Comparison of ENCODE assay signal across 17 cellular contexts in the genomic region with DNA sequence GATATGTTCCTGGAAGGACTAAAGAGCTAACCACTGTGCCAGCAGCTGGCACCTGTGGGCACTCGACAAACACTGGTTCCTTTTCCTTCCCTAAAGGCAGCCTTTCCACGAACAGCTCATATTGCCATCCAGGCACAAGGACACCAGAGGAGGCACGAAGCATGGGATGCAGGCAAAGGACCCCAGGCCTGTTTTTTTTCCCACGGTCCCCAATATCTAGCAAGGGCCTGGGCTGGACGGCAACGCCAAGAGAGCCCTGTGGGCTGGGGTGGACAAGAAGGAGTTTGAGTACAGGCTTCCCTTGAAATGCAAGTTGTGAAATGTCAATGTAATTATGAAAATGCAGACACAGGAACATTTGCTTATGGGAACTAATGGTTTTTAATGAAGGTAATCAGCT.
A peak's percentile ranks its signal among the peaks of the same experiment; 100 is the strongest.
DNase-seq lines count a peak whose midpoint lies in the region; ATAC-seq and TF ChIP-seq lines count a peak whose summit lies in the region.
"Had no signal": no experiment of that assay in that cellular context is flagged by ENCODE, and none has a peak within 500 bp of the region (broad histone marks: within the 10 kb centered on the region; RNA-seq: fewer than 3 reads in every experiment).

No MANE protein-coding gene starts in this region.

- no peak overlapping the region for H3K27ac ChIP-seq in SK-N-SH (ENCODE audit: low read depth in 2 of 2, low read length in 1 of 2)
- H3K27ac ChIP-seq: 22Rv1, HL-60 had no signal

- ATAC-seq in SK-N-SH treated with all-trans-retinoic acid at 6 μM for 48 hours, result no peak
- ATAC-seq: CD8-positive, alpha-beta T cell; GM23338 had no signal

- H3K9me3 ChIP-seq in SK-N-SH, result no peaks in the 10 kb centered on the region
- H3K9me3 ChIP-seq: HAP-1 had no signal

- no peak overlapping the region for H3K9ac ChIP-seq in SK-N-SH

- DNase-seq in SK-N-SH (peak; percentile 3), GM13976 (ENCODE audit: low spot score) (peak; percentile 4), islet precursor cell (peak; percentile 46), posterior vena cava (ENCODE audit: low spot score) (peak; percentile 71), T-helper 2 cell (no peak), hypothalamus (lab: John Stamatoyannopoulos, UW) (no peak), NCI-H187 (lab: John Stamatoyannopoulos, UW) (no peak)
- DNase-seq: COR-L47, DMS153, DMS79 treated with DMSO at 0.1 percent for 48 hours, EL had no signal

- H3K27me3 ChIP-seq in SK-N-SH (ENCODE audit: insufficient read depth), result no peaks in the 10 kb centered on the region

- intact Hi-C loops in posterior vena cava (cut with DNase I), result no loop called here

- no peak overlapping the region for H3K4me2 ChIP-seq in SK-N-SH
- H3K4me2 ChIP-seq: GM23338 had no signal

- no peak for TF ChIP-seq RAD21 in SK-N-SH (IDR thresholded peaks at IDR 0.05; ENCODE audit: low read length)

- POLR2A ChIA-PET in SK-N-SH (lab: Yijun Ruan, JAX), result no interaction called here

- CTCF ChIA-PET in SK-N-SH (lab: Yijun Ruan, JAX), result interaction anchor here (0.8 to 1.9 kb wide), 4 partner anchors 18 to 568 kb away, joined by 3 to 6 read pairs (median 3); no protein-coding TSS in a partner anchor

- no peaks in the 10 kb centered on the region for H3K36me3 ChIP-seq in SK-N-SH (replicated peaks in 1 of 2; ENCODE audit: control insufficient read depth in 1 of 2, insufficient read depth in 2 of 2, low read length in 1 of 2)
- H3K36me3 ChIP-seq: HAP-1 had no signal

- no peak overlapping the region for H2AFZ ChIP-seq in SK-N-SH (ENCODE audit: low read depth)
- H2AFZ ChIP-seq: GM23338 had no signal

- TF ChIP-seq EP300 in SK-N-SH (IDR thresholded peaks at IDR 0.05; ENCODE audit: borderline replicate concordance in 1 of 2, low read depth in 1 of 2, low read length in 1 of 2), result no peak

- 46% methylated on average over 6 of the region's 6 CpGs for WGBS in SK-N-SH (ENCODE audit: low lambda C conversion rate)

- no peaks in the 10 kb centered on the region for H4K20me1 ChIP-seq in SK-N-SH (ENCODE audit: insufficient read depth)

- TF ChIP-seq CTCF in SK-N-SH (IDR thresholded peaks at IDR 0.05) (no peak), GM13976 (IDR thresholded peaks at IDR 0.05; ENCODE audit: borderline replicate concordance, control extremely low read depth, extremely low read depth, insufficient read depth, missing control alignments) (no peak)

- no peak overlapping the region for H3K4me3 ChIP-seq in SK-N-SH (ENCODE audit: low read depth in 2 of 2, low read length in 1 of 2)
- H3K4me3 ChIP-seq: GM23338, HAP-1 had no signal

- H3K9me2 ChIP-seq in SK-N-SH, result no peaks in the 10 kb centered on the region

- H3F3A ChIP-seq in SK-N-SH (replicated peaks; ENCODE audit: insufficient read depth), result no peaks in the 10 kb centered on the region

- peaks cover 0 to 6% of the 10 kb centered on the region in 2 experiments; a peak in 1 of 4 replicates for H3K4me1 ChIP-seq in SK-N-SH (ENCODE audit: control insufficient read depth in 1 of 2, insufficient read depth in 2 of 2, low read depth in 1 of 2, low read length in 1 of 2)
- H3K4me1 ChIP-seq: HAP-1 had no signal

- in situ Hi-C loops in GM13976 (cut with MboI; ENCODE audit: low sequenced_read_pairs, unreplicated experiment), result no loop called here

- H3K79me2 ChIP-seq in SK-N-SH (ENCODE audit: insufficient read depth), result no peaks in the 10 kb centered on the region

TF ChIP-seq in SK-N-SH, 30 proteins besides CTCF, POLR2A, EP300 and RAD21:
- TF ChIP-seq GABPA (IDR thresholded peaks at IDR 0.05; ENCODE audit: low read depth) (no peak), JUND (IDR thresholded peaks at IDR 0.05) (no peak), FOXM1 (IDR thresholded peaks at IDR 0.05; ENCODE audit: low read depth) (no peak), MEF2A (IDR thresholded peaks at IDR 0.05; ENCODE audit: borderline replicate concordance, low read depth) (no peak), POLR2AphosphoS5 (IDR thresholded peaks at IDR 0.05; ENCODE audit: low read depth, low read length) (no peak), MAX (IDR thresholded peaks at IDR 0.05; ENCODE audit: low read depth) (no peak), GATA2 (CRISPR knock-in tag; IDR thresholded peaks at IDR 0.05) (no peak), TCF12 (IDR thresholded peaks at IDR 0.05) (no peak), RXRA (IDR thresholded peaks at IDR 0.05; ENCODE audit: borderline replicate concordance, low read depth) (no peak), SMC3 (IDR thresholded peaks at IDR 0.05; ENCODE audit: low read depth, low read length) (no peak), CHD2 (IDR thresholded peaks at IDR 0.05; ENCODE audit: low read length, partially characterized antibody) (no peak)
- TF ChIP-seq, protein P1, sequence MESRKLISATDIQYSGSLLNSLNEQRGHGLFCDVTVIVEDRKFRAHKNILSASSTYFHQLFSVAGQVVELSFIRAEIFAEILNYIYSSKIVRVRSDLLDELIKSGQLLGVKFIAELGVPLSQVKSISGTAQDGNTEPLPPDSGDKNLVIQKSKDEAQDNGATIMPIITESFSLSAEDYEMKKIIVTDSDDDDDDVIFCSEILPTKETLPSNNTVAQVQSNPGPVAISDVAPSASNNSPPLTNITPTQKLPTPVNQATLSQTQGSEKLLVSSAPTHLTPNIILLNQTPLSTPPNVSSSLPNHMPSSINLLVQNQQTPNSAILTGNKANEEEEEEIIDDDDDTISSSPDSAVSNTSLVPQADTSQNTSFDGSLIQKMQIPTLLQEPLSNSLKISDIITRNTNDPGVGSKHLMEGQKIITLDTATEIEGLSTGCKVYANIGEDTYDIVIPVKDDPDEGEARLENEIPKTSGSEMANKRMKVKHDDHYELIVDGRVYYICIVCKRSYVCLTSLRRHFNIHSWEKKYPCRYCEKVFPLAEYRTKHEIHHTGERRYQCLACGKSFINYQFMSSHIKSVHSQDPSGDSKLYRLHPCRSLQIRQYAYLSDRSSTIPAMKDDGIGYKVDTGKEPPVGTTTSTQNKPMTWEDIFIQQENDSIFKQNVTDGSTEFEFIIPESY (IDR thresholded peaks at IDR 0.05; ENCODE audit: borderline replicate concordance, low read depth), result no peak

TF ChIP-seq in SK-N-SH treated with all-trans-retinoic acid at 6 μM for 48 hours, 23 proteins besides CTCF, POLR2A, EP300 and RAD21:
- no peak for TF ChIP-seq CSRNP3 (CRISPR knock-in tag; IDR thresholded peaks at IDR 0.05)

Comparison
In these comparisons a context has a peak if more than half of its experiments do, and no peak if none do; other contexts are left out.
1. DNase-seq: peak in SK-N-SH (single experiment), GM13976 (single experiment), islet precursor cell (single experiment) and posterior vena cava (single experiment); none in T-helper 2 cell (0 of 5), hypothalamus (0 of 51) and NCI-H187 (0 of 2).